In genomic region chrX:119759333-119759766, GRCh38 we compare ENCODE assay signal across 8 cellular contexts. TPM values are rescaled to one million over a fixed set of nuclear protein-coding genes. Genes with fewer than 3 reads are reported as not detected.
A peak's percentile ranks its signal among the peaks of the same experiment; 100 is the strongest.
DNase-seq lines count a peak whose midpoint lies in the region; ATAC-seq lines count a peak whose summit lies in the region.

No MANE protein-coding gene starts in this region.

- no peaks in the 10 kb centered on the region for H3K79me2 ChIP-seq in mesendoderm (ENCODE audit: control insufficient read depth, insufficient read depth, low read length)

- H3K23ac ChIP-seq in mesendoderm (ENCODE audit: low read length), result no peak overlapping the region

- H3K4ac ChIP-seq in mesendoderm (ENCODE audit: low read depth, low read length), result no peak overlapping the region

- H3K4me3 Mint-ChIP-seq in activated naive CD4-positive, alpha-beta T cell treated with anti-CD3 and anti-CD28 coated beads, Interleukin-2, amount 50 U/mL, for 24 hours, result peak overlapping the region; percentile 49
- peak overlapping the region; percentile 48 for H3K4me3 Mint-ChIP-seq in activated CD4-positive, alpha-beta memory T cell treated with anti-CD3 and anti-CD28 coated beads, Interleukin-2, amount 10 ng/mL, durations not matched to agents 7 days and 5 days

- no peak overlapping the region for H2BK15ac ChIP-seq in mesendoderm (replicated peaks; ENCODE audit: low read depth)

- no peak for ATAC-seq in HG03354 (IDR thresholded peaks at IDR 0.05; ENCODE audit: poor library complexity, severe bottlenecking, unreplicated experiment)
- ATAC-seq in GM18858 (IDR thresholded peaks at IDR 0.05; ENCODE audit: unreplicated experiment), result no peak

- H4K8ac ChIP-seq in mesendoderm (ENCODE audit: low read depth, low read length), result no peak overlapping the region

- H3K4me2 ChIP-seq in mesendoderm (ENCODE audit: low read length), result peak overlapping the region; percentile 15

- no peaks in the 10 kb centered on the region for H3K27me3 Mint-ChIP-seq in activated naive CD4-positive, alpha-beta T cell treated with anti-CD3 and anti-CD28 coated beads, Interleukin-2, amount 50 U/mL, for 24 hours
- no peaks in the 10 kb centered on the region for H3K27me3 Mint-ChIP-seq in activated CD4-positive, alpha-beta memory T cell treated with anti-CD3 and anti-CD28 coated beads, Interleukin-2, amount 10 ng/mL, durations not matched to agents 7 days and 5 days

- peak overlapping the region; percentile 19 for H3K9ac ChIP-seq in mesendoderm (ENCODE audit: low read length)

- H3K36me3 Mint-ChIP-seq in activated naive CD4-positive, alpha-beta T cell treated with anti-CD3 and anti-CD28 coated beads, Interleukin-2, amount 50 U/mL, for 24 hours, result no peaks in the 10 kb centered on the region
- no peaks in the 10 kb centered on the region for H3K36me3 Mint-ChIP-seq in activated CD4-positive, alpha-beta memory T cell treated with anti-CD3 and anti-CD28 coated beads, Interleukin-2, amount 10 ng/mL, durations not matched to agents 7 days and 5 days (ENCODE audit: low read depth)

- H3K79me1 ChIP-seq in mesendoderm (ENCODE audit: low read length), result no peaks in the 10 kb centered on the region

- POLR2A ChIA-PET in activated CD4-positive, alpha-beta memory T cell treated with anti-CD3 and anti-CD28 coated beads, Interleukin-2, amount 10 ng/mL, durations not matched to agents 7 days and 5 days (lab: Charles Lee), result interaction anchor here (0.8 to 7.9 kb wide), 8 partner anchors 16 to 291 kb away, joined by 3 to 75 read pairs (median 8); partner anchors contain the start of genes RPL39, SEPTIN6, SLC25A5 and UBE2A

- H4K5ac ChIP-seq in mesendoderm (ENCODE audit: low read length), result no peak overlapping the region

- no CpG with 5 or more reads among the region's 35 CpGs for WGBS in mesendoderm (ENCODE audit: extremely low coverage, insufficient coverage, low lambda C conversion rate)
- WGBS in thymus, result 73% methylated on average over 35 of the region's 35 CpGs

- H2BK5ac ChIP-seq in mesendoderm (ENCODE audit: low read length), result no peak overlapping the region

- H3K4me1 ChIP-seq in mesendoderm (ENCODE audit: control insufficient read depth, low read depth, low read length), result no peaks in the 10 kb centered on the region
- peaks cover 17% of the 10 kb centered on the region for H3K4me1 ChIP-seq in thymus (ENCODE audit: control insufficient read depth, insufficient read depth, low read length)

- no peak for DNase-seq in activated naive CD4-positive, alpha-beta T cell treated with Interleukin-2 at 50 U/mL for 16 hours
- no peak for DNase-seq in activated CD4-positive, alpha-beta memory T cell treated with anti-CD3 and anti-CD28 coated beads, Interleukin-2, amount 10 ng/mL, durations not matched to agents 7 days and 5 days
- peak; percentile 12 for DNase-seq in mesendoderm
- DNase-seq in G401 (ENCODE audit: low spot score), result no peak

- no peak overlapping the region for H3K27ac ChIP-seq in mesendoderm (ENCODE audit: low read depth, low read length)
- H3K27ac ChIP-seq in thymus (ENCODE audit: low read depth), result no peak overlapping the region

- H3K4me3 ChIP-seq in mesendoderm (ENCODE audit: low read length), result no peak overlapping the region
- H3K4me3 ChIP-seq in thymus (ENCODE audit: low read length), result peak overlapping the region; percentile 54

- no peak overlapping the region for H2AK5ac ChIP-seq in mesendoderm (ENCODE audit: low read length)

- H3K9me3 ChIP-seq in thymus (ENCODE audit: control insufficient read depth), result no peaks in the 10 kb centered on the region

- H2BK120ac ChIP-seq in mesendoderm (ENCODE audit: low read depth, low read length), result no peak overlapping the region

- H3K4me1 Mint-ChIP-seq in activated naive CD4-positive, alpha-beta T cell treated with anti-CD3 and anti-CD28 coated beads, Interleukin-2, amount 50 U/mL, for 24 hours, result peaks cover 32% of the 10 kb centered on the region
- H3K4me1 Mint-ChIP-seq in activated CD4-positive, alpha-beta memory T cell treated with anti-CD3 and anti-CD28 coated beads, Interleukin-2, amount 10 ng/mL, durations not matched to agents 7 days and 5 days, result peaks cover 53% of the 10 kb centered on the region

- peak overlapping the region; percentile 81 for H3K56ac ChIP-seq in mesendoderm (ENCODE audit: low read length)

- no peak overlapping the region for H3K27ac Mint-ChIP-seq in activated naive CD4-positive, alpha-beta T cell treated with anti-CD3 and anti-CD28 coated beads, Interleukin-2, amount 50 U/mL, for 24 hours
- H3K27ac Mint-ChIP-seq in activated CD4-positive, alpha-beta memory T cell treated with anti-CD3 and anti-CD28 coated beads, Interleukin-2, amount 10 ng/mL, durations not matched to agents 7 days and 5 days, result no peak overlapping the region

- H3K18ac ChIP-seq in mesendoderm (ENCODE audit: low read length), result no peak overlapping the region

- H3K36me3 ChIP-seq in mesendoderm (ENCODE audit: control insufficient read depth, insufficient read depth, low read length), result no peaks in the 10 kb centered on the region
- H3K36me3 ChIP-seq in thymus (ENCODE audit: control insufficient read depth, insufficient read depth), result no peaks in the 10 kb centered on the region

- CTCF ChIA-PET in activated CD4-positive, alpha-beta memory T cell treated with anti-CD3 and anti-CD28 coated beads, Interleukin-2, amount 10 ng/mL, durations not matched to agents 7 days and 5 days (lab: Charles Lee), result interaction anchor here (2.4 to 3.2 kb wide), 2 partner anchors 16 to 25 kb away, joined by 11 to 16 read pairs; no protein-coding TSS in a partner anchor

- no peaks in the 10 kb centered on the region for H3K9me3 Mint-ChIP-seq in activated naive CD4-positive, alpha-beta T cell treated with anti-CD3 and anti-CD28 coated beads, Interleukin-2, amount 50 U/mL, for 24 hours
- H3K9me3 Mint-ChIP-seq in activated CD4-positive, alpha-beta memory T cell treated with anti-CD3 and anti-CD28 coated beads, Interleukin-2, amount 10 ng/mL, durations not matched to agents 7 days and 5 days, result no peaks in the 10 kb centered on the region

- in situ Hi-C loops in G401 (cut with HindIII; ENCODE audit: low sequenced_read_pairs), result no loop called here

- H3K27me3 ChIP-seq in mesendoderm (ENCODE audit: insufficient read depth, low read length, poor library complexity) (peaks cover 3% of the 10 kb centered on the region), thymus (ENCODE audit: control insufficient read depth, insufficient read depth) (no peaks in the 10 kb centered on the region)

RNA-seq across cellular contexts. Expression of gene SOWAHD, which starts 1.0 kb away (rescaled TPM):
- total RNA-seq in activated CD4-positive, alpha-beta memory T cell treated with anti-CD3 and anti-CD28 coated beads, Interleukin-2, amount 10 ng/mL, durations not matched to agents 7 days and 5 days, result 1 to 10 TPM; 1.9 TPM
- polyA plus RNA-seq in mesendoderm (2013, experiment 1 of 2), result 0.28 TPM
- polyA plus RNA-seq in mesendoderm (2013, experiment 2 of 2), result 0.20 TPM
- polyA plus RNA-seq in thymus, result 1.6 TPM
- total RNA-seq in G401 (2014; rRNA removed; shearing (Covaris generic)), result not detected in 2 replicates

RNA-seq across cellular contexts. Expression of gene RPL39, which starts 32.1 kb away (rescaled TPM):
- total RNA-seq in activated CD4-positive, alpha-beta memory T cell treated with anti-CD3 and anti-CD28 coated beads, Interleukin-2, amount 10 ng/mL, durations not matched to agents 7 days and 5 days, result 1,000 to 10,000 TPM; 2,056 to 2,070 TPM
- 6,113 TPM for polyA plus RNA-seq in mesendoderm (2013, experiment 1 of 2)
- 6,038 TPM for polyA plus RNA-seq in mesendoderm (2013, experiment 2 of 2)
- 11,737 TPM for polyA plus RNA-seq in thymus
- 1,850 and 2,813 TPM in 2 replicates for total RNA-seq in G401 (2014; rRNA removed; shearing (Covaris generic))
